In genomic region chr4:146053901-146054300, GRCh38 we compare ENCODE assay signal across 29 cellular contexts.
"Had no signal": no experiment of that assay in that cellular context is flagged by ENCODE, and none has a peak within 500 bp of the region (broad histone marks: within the 10 kb centered on the region; RNA-seq: fewer than 3 reads in every experiment).

No MANE protein-coding gene starts in this region.

- H3K4me1 ChIP-seq: adrenal gland, body of pancreas had no signal

- DNase-seq: activated CD4-positive, alpha-beta memory T cell treated with anti-CD3 and anti-CD28 coated beads, Interleukin-2, amount 10 ng/mL, durations not matched to agents 7 days and 5 days; activated CD4-positive, alpha-beta T cell treated with anti-CD3 and anti-CD28 coated beads for 36 hours; activated CD4-positive, alpha-beta T cell treated with anti-CD3 and anti-CD28 coated beads, Interleukin-2, amount 50 U/mL, for 1 hour; activated CD4-positive, CD25-positive, alpha-beta regulatory T cell; activated gamma-delta T cell; activated naive CD4-positive, alpha-beta T cell treated with anti-CD3 and anti-CD28 coated beads for 36 hours; activated T-cell treated with anti-CD3 and anti-CD28 coated beads for 4 hours; activated T-cell treated with anti-CD3 and anti-CD28 coated beads, Interleukin-2, amount 50 U/mL, for 48 hours; adrenal gland; anterior cingulate cortex; body of pancreas; NCI-H1092; NCI-H1417; NCI-H1930; NCI-H2171; NCI-H2227 treated with DMSO at 0.1 percent for 48 hours; NCI-H510A; NCI-H526 treated with DMSO at 0.1 percent for 48 hours; NK-92 treated with Interleukin-12 subunit alpha and Interleukin-12 subunit beta, amount 100 ng/mL, for 24 hours; OCI-M1; RPMI8226; T-helper 1 cell had no signal

- H3K4me1 Mint-ChIP-seq: activated CD4-positive, alpha-beta T cell treated with anti-CD3 and anti-CD28 coated beads for 36 hours; activated T-helper 17 cell treated with anti-CD3 and anti-CD28 coated beads, Interleukin-2, amount 50 U/mL, for 72 hours; central memory CD8-positive, alpha-beta T cell had no signal

- H3K36me3 ChIP-seq: adrenal gland had no signal

- H3K4me3 ChIP-seq: adrenal gland, body of pancreas, SK-N-MC had no signal

- H3K27me3 Mint-ChIP-seq: activated CD4-positive, alpha-beta memory T cell treated with anti-CD3 and anti-CD28 coated beads, Interleukin-2, amount 10 ng/mL, durations not matched to agents 7 days and 5 days; activated CD4-positive, alpha-beta T cell treated with anti-CD3 and anti-CD28 coated beads for 36 hours; activated naive CD8-positive, alpha-beta T cell had no signal

- H3K27me3 ChIP-seq: adrenal gland, body of pancreas had no signal

- H3K27ac Mint-ChIP-seq: activated CD4-positive, alpha-beta memory T cell treated with anti-CD3 and anti-CD28 coated beads, Interleukin-2, amount 10 ng/mL, durations not matched to agents 7 days and 5 days; activated CD4-positive, alpha-beta T cell treated with anti-CD3 and anti-CD28 coated beads for 36 hours; activated naive CD4-positive, alpha-beta T cell treated with anti-CD3 and anti-CD28 coated beads for 36 hours; activated naive CD8-positive, alpha-beta T cell; activated T-helper 17 cell treated with anti-CD3 and anti-CD28 coated beads, Interleukin-2, amount 50 U/mL, for 72 hours had no signal

- H3K4me3 Mint-ChIP-seq: activated CD4-positive, alpha-beta memory T cell treated with anti-CD3 and anti-CD28 coated beads, Interleukin-2, amount 10 ng/mL, durations not matched to agents 7 days and 5 days; activated CD4-positive, alpha-beta T cell treated with anti-CD3 and anti-CD28 coated beads for 36 hours; activated naive CD4-positive, alpha-beta T cell treated with anti-CD3 and anti-CD28 coated beads for 36 hours; activated naive CD8-positive, alpha-beta T cell; activated T-helper 17 cell treated with anti-CD3 and anti-CD28 coated beads, Interleukin-2, amount 50 U/mL, for 72 hours; central memory CD8-positive, alpha-beta T cell had no signal

- H3K27ac ChIP-seq: adrenal gland, body of pancreas, SK-N-MC, VCaP had no signal

- H3K9me3 ChIP-seq: adrenal gland, body of pancreas had no signal

- H3K9me3 Mint-ChIP-seq: activated CD4-positive, alpha-beta memory T cell treated with anti-CD3 and anti-CD28 coated beads, Interleukin-2, amount 10 ng/mL, durations not matched to agents 7 days and 5 days; activated naive CD4-positive, alpha-beta T cell treated with anti-CD3 and anti-CD28 coated beads for 36 hours; activated T-helper 17 cell treated with anti-CD3 and anti-CD28 coated beads, Interleukin-2, amount 50 U/mL, for 72 hours had no signal

- H3K36me3 Mint-ChIP-seq: activated naive CD8-positive, alpha-beta T cell had no signal

- ATAC-seq: activated CD4-positive, alpha-beta T cell treated with anti-CD3 and anti-CD28 coated beads for 36 hours; body of pancreas; Panc1; Right ventricle myocardium inferior had no signal
